In the genomic region with DNA sequence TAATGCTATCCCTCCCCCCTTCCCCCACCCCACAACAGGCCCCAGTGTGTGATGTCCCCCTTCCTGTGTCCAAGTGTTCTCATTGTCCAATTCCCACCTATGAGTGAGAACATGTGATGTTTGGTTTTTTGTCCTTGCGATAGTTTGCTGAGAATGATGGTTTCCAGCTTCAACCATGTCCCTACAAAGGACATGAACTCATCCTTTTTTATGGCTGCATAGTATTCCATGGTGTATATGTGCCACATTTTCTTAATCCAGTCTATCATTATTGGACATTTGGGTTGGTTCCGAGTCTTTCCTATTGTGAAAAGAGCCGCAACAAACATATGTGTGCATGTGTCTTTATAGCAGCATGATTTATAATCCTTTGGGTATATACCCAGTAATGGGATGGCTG, we compare ENCODE assay signal across 1 cellular context. TPM values are rescaled to one million over a fixed set of nuclear protein-coding genes. Genes with fewer than 3 reads are reported as not detected.
"Had no signal": no experiment of that assay in that cellular context is flagged by ENCODE, and none has a peak within 500 bp of the region (broad histone marks: within the 10 kb centered on the region; RNA-seq: fewer than 3 reads in every experiment).

No MANE protein-coding gene starts in this region.

RNA-seq across cellular contexts. Expression of a gene that starts 40.3 kb away (rescaled TPM):
- total RNA-seq: G401 had no signal
